ENCODE assay signal across 9 cellular contexts in the genomic region with DNA sequence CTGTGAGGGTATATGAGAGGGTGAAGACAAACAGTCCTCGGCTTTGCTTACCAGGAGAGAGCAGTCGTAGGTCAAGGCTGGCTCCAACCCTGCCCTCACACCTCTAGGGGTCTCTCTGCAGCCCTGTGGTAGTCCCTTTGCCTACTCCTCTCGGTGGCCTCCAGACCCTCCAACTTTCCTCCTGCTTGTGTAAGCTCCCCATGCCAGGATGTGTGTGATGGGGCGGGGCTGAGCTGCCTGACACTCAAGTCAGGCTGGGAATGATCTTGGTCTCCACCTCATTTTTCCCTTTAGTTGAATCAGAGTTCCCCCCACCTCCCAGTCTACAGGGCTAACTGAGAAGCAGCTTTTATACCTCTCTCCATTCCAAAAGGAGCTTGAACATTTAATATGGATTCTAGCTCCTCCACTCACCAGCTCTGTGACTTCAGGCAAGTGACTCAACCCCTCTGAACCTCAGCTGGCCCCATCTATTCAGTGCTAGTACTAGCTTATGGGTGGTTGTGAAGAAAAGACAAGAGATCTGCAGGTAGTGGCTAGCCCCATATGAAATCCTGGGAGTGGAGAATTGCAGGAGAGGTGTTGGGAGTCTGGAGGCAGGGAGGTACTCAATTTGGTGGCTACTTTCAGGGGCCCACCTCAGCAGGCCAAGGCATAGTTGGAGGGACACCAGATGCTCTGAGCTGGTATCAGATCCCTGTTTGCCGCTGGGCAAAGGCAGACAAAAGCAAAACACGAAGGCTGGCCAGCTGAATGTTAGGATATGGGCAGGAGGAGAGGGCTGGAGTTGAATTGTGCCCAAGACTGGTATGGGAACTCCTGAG. TPM values are rescaled to one million over a fixed set of nuclear protein-coding genes. Genes with fewer than 3 reads are reported as not detected.
DNase-seq lines count a peak whose midpoint lies in the region; ATAC-seq and TF ChIP-seq lines count a peak whose summit lies in the region.
"Had no signal": no experiment of that assay in that cellular context is flagged by ENCODE, and none has a peak within 500 bp of the region (broad histone marks: within the 10 kb centered on the region; RNA-seq: fewer than 3 reads in every experiment).

No MANE protein-coding gene starts in this region.

- H3K4me1 ChIP-seq in cardiac muscle cell (ENCODE audit: low read depth) (peaks cover 36% of the 10 kb centered on the region), iPS-15b (ENCODE audit: control insufficient read depth, insufficient read depth, low read length) (peaks cover 26% of the 10 kb centered on the region), stomach (peaks cover 72 to 99% (median 88%) of the 10 kb centered on the region in 4 donors)

- H3K27me3 ChIP-seq in cardiac muscle cell = no peaks in the 10 kb centered on the region
- H3K27me3 ChIP-seq in iPS-15b (ENCODE audit: control insufficient read depth, insufficient read depth, low read length) = no peaks in the 10 kb centered on the region
- no peaks in the 10 kb centered on the region for H3K27me3 ChIP-seq in stomach

- peaks cover 3% of the 10 kb centered on the region for H3K36me3 Mint-ChIP-seq in activated naive CD4-positive, alpha-beta T cell treated with anti-CD3 and anti-CD28 coated beads, Interleukin-2, amount 50 U/mL, for 24 hours

- no peak for TF ChIP-seq POLR2A in stomach (IDR thresholded peaks at IDR 0.05)

- intact Hi-C loops in left cardiac atrium (cut with DNase I) (no loop called here), stomach (cut with DNase I; ENCODE audit: low total_unique reads) (no loop called here)

- no peaks in the 10 kb centered on the region for H3K9me3 Mint-ChIP-seq in activated naive CD4-positive, alpha-beta T cell treated with anti-CD3 and anti-CD28 coated beads, Interleukin-2, amount 50 U/mL, for 24 hours

- no peaks in the 10 kb centered on the region for H3K27me3 Mint-ChIP-seq in activated naive CD4-positive, alpha-beta T cell treated with anti-CD3 and anti-CD28 coated beads, Interleukin-2, amount 50 U/mL, for 24 hours

- H3K4me3 ChIP-seq in cardiac muscle cell (peak overlapping the region; percentile 47), iPS-15b (ENCODE audit: low read depth, low read length) (peak overlapping the region; percentile 90), stomach (peak overlapping the region; percentile 52 to 86 (median 68))

- peak overlapping the region; percentile 93 for H3K4me3 Mint-ChIP-seq in activated naive CD4-positive, alpha-beta T cell treated with anti-CD3 and anti-CD28 coated beads, Interleukin-2, amount 50 U/mL, for 24 hours

- no peak overlapping the region for H3K27ac ChIP-seq in cardiac muscle cell
- H3K27ac ChIP-seq in KOPT-K1 (ENCODE audit: low read depth, low read length, poor library complexity, severe bottlenecking) = peak overlapping the region; percentile 85
- peak overlapping the region in 4 of 5 donors; percentile 92 to 97 (median 95) for H3K27ac ChIP-seq in stomach

- no peak for ATAC-seq in left cardiac atrium
- ATAC-seq in HG02973 (IDR thresholded peaks at IDR 0.05; ENCODE audit: unreplicated experiment) = no peak

- H3K9ac ChIP-seq in iPS-15b (ENCODE audit: low read depth, low read length) = peak overlapping the region; percentile 4

- TF ChIP-seq EP300 in stomach (IDR thresholded peaks at IDR 0.05) = no peak

- TF ChIP-seq CTCF in cardiac muscle cell (IDR thresholded peaks at IDR 0.05; ENCODE audit: low read depth, low read length) = no peak
- no peak for TF ChIP-seq CTCF in stomach (IDR thresholded peaks at IDR 0.05)

- no peaks in the 10 kb centered on the region for H3K36me3 ChIP-seq in cardiac muscle cell
- peaks cover 28% of the 10 kb centered on the region for H3K36me3 ChIP-seq in KOPT-K1 (ENCODE audit: insufficient read depth, low read length)
- H3K36me3 ChIP-seq in iPS-15b (ENCODE audit: control insufficient read depth, insufficient read depth, low read length) = peaks cover 15% of the 10 kb centered on the region
- H3K36me3 ChIP-seq in stomach = peaks cover 0 to 13% (median 10%) of the 10 kb centered on the region in 4 donors

- H3K27ac Mint-ChIP-seq in activated naive CD4-positive, alpha-beta T cell treated with anti-CD3 and anti-CD28 coated beads, Interleukin-2, amount 50 U/mL, for 24 hours = peak overlapping the region; percentile 82

- no peaks in the 10 kb centered on the region for H3K9me3 ChIP-seq in cardiac muscle cell (ENCODE audit: low read depth)
- H3K9me3 ChIP-seq in KOPT-K1 (ENCODE audit: insufficient read depth, low read length, poor library complexity, severe bottlenecking) = no peaks in the 10 kb centered on the region
- no peaks in the 10 kb centered on the region for H3K9me3 ChIP-seq in iPS-15b (ENCODE audit: control insufficient read depth, insufficient read depth, low read length)
- no peaks in the 10 kb centered on the region for H3K9me3 ChIP-seq in stomach

- WGBS in stomach, 5 donors = 8 to 27% (median 21%) methylated on average over 6 of the region's 6 CpGs

- H3K4me1 Mint-ChIP-seq in activated naive CD4-positive, alpha-beta T cell treated with anti-CD3 and anti-CD28 coated beads, Interleukin-2, amount 50 U/mL, for 24 hours = peaks cover 30% of the 10 kb centered on the region

- DNase-seq in cardiac muscle cell (ENCODE audit: low read depth in 1 of 2, low spot score in 1 of 2) (peak; percentile 16 to 39), left cardiac atrium (no peak), stomach (no peak), DMS153 treated with DMSO at 0.1 percent for 48 hours (lab: John Stamatoyannopoulos, UW; ENCODE audit: unreplicated experiment) (no peak)

RNA-seq across cellular contexts. Expression of a gene that starts 1.0 kb away (rescaled TPM):
- total RNA-seq in cardiac muscle cell = 62.7 and 64.9 TPM in 2 replicates
- 85.4 and 88.7 TPM in 2 replicates for polyA plus RNA-seq in cardiac muscle cell
- total RNA-seq in left cardiac atrium = 100 to 1,000 TPM; 115 to 130 TPM
- 100 to 1,000 TPM in 2 of 5 donors, 10 to 100 TPM in 3; 26.4 to 217 (median 77.4) TPM for total RNA-seq in stomach
- polyA plus RNA-seq in stomach = 10 to 100 TPM; 22.6 to 33.5 (median 29.0) TPM

RNA-seq across cellular contexts. Expression of a gene that starts 7.6 kb away (rescaled TPM):
- total RNA-seq in cardiac muscle cell (0.21 TPM in 1 of 2 replicates, not detected in the other), left cardiac atrium (1 to 10 TPM; 2.4 to 3.8 TPM), stomach (not detected)
- polyA plus RNA-seq in cardiac muscle cell (0.55 and 1.0 TPM in 2 replicates), stomach (1 to 10 TPM in 1 of 3 donors, under 1 TPM in 1, not detected in 1; 0.95 to 3.4 TPM)
- total RNA-seq: lung had no signal

RNA-seq across cellular contexts. Expression of a gene that starts 22.5 kb away (rescaled TPM):
- total RNA-seq in cardiac muscle cell = 865 and 876 TPM in 2 replicates
- 665 and 702 TPM in 2 replicates for polyA plus RNA-seq in cardiac muscle cell
- 100 to 1,000 TPM; 657 to 662 TPM for total RNA-seq in left cardiac atrium
- total RNA-seq in stomach = 100 to 1,000 TPM; 168 to 414 (median 370) TPM
- polyA plus RNA-seq in stomach = 100 to 1,000 TPM; 267 to 549 (median 348) TPM

RNA-seq across cellular contexts. Expression of a gene that starts 33.0 kb away (rescaled TPM):
- total RNA-seq in cardiac muscle cell = 34.3 and 50.5 TPM in 2 replicates
- polyA plus RNA-seq in cardiac muscle cell = 44.4 and 63.3 TPM in 2 replicates
- 10 to 100 TPM; 23.3 to 29.9 TPM for total RNA-seq in left cardiac atrium
- 10 to 100 TPM in 4 of 5 donors, 1 to 10 TPM in 1; 1.4 to 60.1 (median 27.0) TPM for total RNA-seq in stomach
- 10 to 100 TPM in 2 of 3 donors, 1 to 10 TPM in 1; 7.3 to 17.2 (median 16.6) TPM for polyA plus RNA-seq in stomach

RNA-seq across cellular contexts. Expression of a gene that starts 41.0 kb away (rescaled TPM):
- total RNA-seq in cardiac muscle cell (23.8 and 34.2 TPM in 2 replicates), left cardiac atrium (1 to 10 TPM; 3.8 to 5.8 TPM), stomach (10 to 100 TPM in 1 of 5 donors, 1 to 10 TPM in 1, under 1 TPM in 1, not detected in 2; 0.89 to 23.5 (median 3.5) TPM)
- polyA plus RNA-seq in cardiac muscle cell (8.2 and 12.5 TPM in 2 replicates), stomach (10 to 100 TPM in 2 of 3 donors, 1 to 10 TPM in 1; 9.9 to 14.2 (median 10.6) TPM)

Comparison
In these comparisons a context has a peak if more than half of its experiments do, and no peak if none do; other contexts are left out.
1. DNase-seq: peak in cardiac muscle cell (2 of 2); none in left cardiac atrium (single experiment), stomach (single experiment) and DMS153 treated with DMSO at 0.1 percent for 48 hours (single experiment).
2. Peak in every context shown above with its lines, with median percentiles within 50 percentile points of each other: H3K4me3 ChIP-seq.